ENCODE assay signal across 20 cellular contexts in genomic region chr13:104431895-104432294, GRCh38.
A peak's percentile ranks its signal among the peaks of the same experiment; 100 is the strongest.
DNase-seq lines count a peak whose midpoint lies in the region; TF ChIP-seq lines count a peak whose summit lies in the region.
"Had no signal": no experiment of that assay in that cellular context is flagged by ENCODE, and none has a peak within 500 bp of the region (broad histone marks: within the 10 kb centered on the region; RNA-seq: fewer than 3 reads in every experiment).

No MANE protein-coding gene starts in this region.

- no peak overlapping the region for H3K4me3 ChIP-seq in LNCaP clone FGC (ENCODE audit: low read depth, low read length)
- H3K4me3 ChIP-seq: BLaER1, GM12878 had no signal

- DNase-seq in HT-29 (ENCODE audit: low spot score): peak; percentile 6
- peak; percentile 70 for DNase-seq in LNCaP clone FGC (ENCODE audit: low read depth)
- no peak for DNase-seq in DMS153 (lab: John Stamatoyannopoulos, UW)
- no peak for DNase-seq in DMS79 (lab: John Stamatoyannopoulos, UW)
- no peak for DNase-seq in retina
- DNase-seq: 8988T; ACHN; BE2C; C1 segment of cervical spinal cord; CD4-positive, alpha-beta memory T cell; CD4-positive, CD25-positive, alpha-beta regulatory T cell; CD8-positive, alpha-beta memory T cell; COR-L47; DMS 273 treated with DMSO at 0.1 percent for 48 hours; DND-41; EL; GDM1 had no signal

- peak overlapping the region; percentile 49 for H3K27ac ChIP-seq in VCaP
- H3K27ac ChIP-seq: BLaER1 had no signal

- no peak for TF ChIP-seq CTCF in LNCaP clone FGC (IDR thresholded peaks at IDR 0.05; ENCODE audit: control insufficient read depth, extremely low read depth, insufficient read depth)
- no peak for TF ChIP-seq CTCF in VCaP (conservative IDR thresholded peaks at IDR 0.05)

Comparison
In these comparisons a context has a peak if more than half of its experiments do, and no peak if none do; other contexts are left out.
1. DNase-seq: peak in HT-29 (single experiment) and LNCaP clone FGC (single experiment); none in DMS153 (single experiment), DMS79 (single experiment) and retina (single experiment).